ENCODE assay signal across 9 cellular contexts in genomic region chr11:46100670-46101069, GRCh38. TPM values are rescaled to one million over a fixed set of nuclear protein-coding genes. Genes with fewer than 3 reads are reported as not detected.
DNase-seq lines count a peak whose midpoint lies in the region; ATAC-seq and TF ChIP-seq lines count a peak whose summit lies in the region.
"Had no signal": no experiment of that assay in that cellular context is flagged by ENCODE, and none has a peak within 500 bp of the region (broad histone marks: within the 10 kb centered on the region; RNA-seq: fewer than 3 reads in every experiment).

No MANE protein-coding gene starts in this region.

- H3K4me1 ChIP-seq in fibroblast of lung (ENCODE audit: control insufficient read depth, extremely low read depth, insufficient read depth, low read length): peaks cover 7% of the 10 kb centered on the region

- ATAC-seq in GM18499 (IDR thresholded peaks at IDR 0.05; ENCODE audit: insufficient read depth, unreplicated experiment) (peak; percentile 71), GM21447 (IDR thresholded peaks at IDR 0.05; ENCODE audit: unreplicated experiment) (peak; percentile 82), HG03439 (IDR thresholded peaks at IDR 0.05; ENCODE audit: unreplicated experiment) (peak; percentile 63)

- H2AFZ ChIP-seq in fibroblast of lung (ENCODE audit: low read length): no peak overlapping the region

- TF ChIP-seq CTCF in fibroblast of lung (conservative IDR thresholded peaks at IDR 0.05 in 1 of 2, IDR thresholded peaks at IDR 0.05 in 1 of 2; ENCODE audit: low read depth in 1 of 2, low read length in 2 of 2) (no peak), RWPE1 (conservative IDR thresholded peaks at IDR 0.05; ENCODE audit: low read depth) (no peak)

- DNase-seq in fibroblast of lung (ENCODE audit: low read depth in 2 of 2) (peak in 1 of 2 donors; percentile 11), NCI-H128 (lab: John Stamatoyannopoulos, UW; ENCODE audit: unreplicated experiment) (no peak), RWPE1 (ENCODE audit: low spot score) (no peak), RKO (ENCODE audit: low spot score) (no peak), activated gamma-delta T cell treated with Interleukin-2 at 50 U/mL for 16 hours (no peak)
- DNase-seq: NCI-H187 had no signal

- no peaks in the 10 kb centered on the region for H4K20me1 ChIP-seq in fibroblast of lung (ENCODE audit: control insufficient read depth, extremely low read depth, insufficient read depth, low read length)

- peak overlapping the region in 1 of 4 experiments; percentile 36 for H3K4me3 ChIP-seq in fibroblast of lung (replicated peaks in 1 of 4; ENCODE audit: control extremely low read depth in 1 of 4, insufficient read depth in 1 of 4, low read depth in 3 of 4, low read length in 4 of 4)

- H3K9me3 ChIP-seq in fibroblast of lung (ENCODE audit: control insufficient read depth, insufficient read depth, low read depth, low read length): no peaks in the 10 kb centered on the region

- no peaks in the 10 kb centered on the region for H3K27me3 ChIP-seq in fibroblast of lung (ENCODE audit: control insufficient read depth, insufficient read depth, low read length)

- no peak overlapping the region for H3K9ac ChIP-seq in fibroblast of lung (ENCODE audit: insufficient read depth, low read length)

- POLR2A ChIA-PET in RWPE1 (lab: Yijun Ruan, JAX; ENCODE audit: low non-redundant PET): no interaction called here

- H3K4me2 ChIP-seq in fibroblast of lung (ENCODE audit: extremely low read depth, insufficient read depth, low read length): peak overlapping the region; percentile 77

- CTCF ChIA-PET in RWPE1 (lab: Yijun Ruan, JAX): no interaction called here

- no peaks in the 10 kb centered on the region for H3K36me3 ChIP-seq in fibroblast of lung (ENCODE audit: control insufficient read depth, insufficient read depth, low read length)

- H3K27ac ChIP-seq in fibroblast of lung (ENCODE audit: insufficient read depth, low read length) (peak overlapping the region; percentile 70), RWPE1 (no peak overlapping the region)

- H3K79me2 ChIP-seq in fibroblast of lung (ENCODE audit: control insufficient read depth, insufficient read depth, low read length): peaks cover 46% of the 10 kb centered on the region

RNA-seq across cellular contexts. Expression of gene PHF21A, which starts 20.6 kb away (rescaled TPM):
- 13.6 and 21.0 TPM in 2 replicates for total RNA-seq in fibroblast of lung
- 17.0 and 18.5 TPM in 2 replicates for polyA plus RNA-seq in fibroblast of lung
- 13.6 and 20.4 TPM in 2 replicates for polyA plus RNA-seq in fibroblast of lung (2012)
- 18.7 and 27.1 TPM in 2 replicates for polyA minus RNA-seq in fibroblast of lung (ENCODE audit: low replicate concordance)
